Comparison of ENCODE assay signal across 8 cellular contexts in the genomic region with DNA sequence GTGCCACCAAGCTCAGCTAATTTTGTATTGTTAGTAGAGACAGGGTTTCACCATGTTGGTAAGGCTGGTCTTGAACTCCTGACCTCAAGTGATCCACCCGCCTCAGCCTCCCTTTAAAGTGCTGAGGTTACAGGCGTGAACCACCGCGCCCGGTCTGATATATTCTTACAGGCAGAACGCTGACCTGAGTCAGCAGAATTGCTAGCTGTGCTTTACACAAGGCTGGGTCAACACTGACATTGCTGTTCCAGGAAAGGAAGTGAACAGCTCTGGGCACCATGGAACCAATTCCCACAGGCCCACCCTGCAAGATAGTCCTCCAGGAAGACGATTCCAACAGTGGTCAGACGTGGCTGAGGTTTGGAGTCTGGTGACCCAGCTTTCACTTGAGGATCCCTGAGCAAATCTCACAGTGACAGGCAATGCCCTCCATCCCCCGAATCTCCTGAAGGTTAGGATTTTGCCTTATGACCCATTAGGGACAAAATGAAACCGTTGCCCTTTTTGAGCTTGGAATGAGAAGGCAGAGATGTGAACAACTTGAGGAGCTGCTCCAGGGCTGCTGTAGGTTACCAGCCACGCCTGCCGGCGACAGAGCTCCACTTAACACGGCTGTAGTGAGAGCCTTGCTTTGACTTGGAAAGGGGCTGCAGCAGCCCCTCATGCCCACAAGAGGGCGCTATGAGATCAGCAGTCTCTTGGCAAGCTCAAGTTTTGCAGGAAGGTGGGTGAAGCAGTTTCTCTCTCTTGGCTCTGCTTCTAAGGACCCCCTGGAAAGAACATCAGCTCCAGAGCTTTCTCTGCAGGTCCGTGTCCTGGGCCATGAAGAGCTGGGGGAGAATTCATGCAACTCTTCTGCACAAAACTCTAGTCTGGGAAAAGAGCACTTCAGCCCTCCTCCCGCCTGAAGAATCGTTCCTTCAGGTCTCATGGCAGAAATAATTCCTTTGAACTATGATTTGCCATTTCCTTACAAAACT.
DNase-seq lines count a peak whose midpoint lies in the region; ATAC-seq and TF ChIP-seq lines count a peak whose summit lies in the region.

No MANE protein-coding gene starts in this region.

- no peak for TF ChIP-seq EP300 in neural cell (conservative IDR thresholded peaks at IDR 0.05; ENCODE audit: poor library complexity, severe bottlenecking)

- ATAC-seq in GM19043 (IDR thresholded peaks at IDR 0.05; ENCODE audit: low read depth, unreplicated experiment): peak; percentile 85

- H3K9me2 ChIP-seq in neural cell (ENCODE audit: insufficient read depth, low read length): no peaks in the 10 kb centered on the region

- H3K36me3 ChIP-seq in Peyer's patch: peaks cover 0 to 26% (median 0%) of the 10 kb centered on the region in 3 donors
- H3K36me3 ChIP-seq in neural cell (ENCODE audit: insufficient read depth, low read length): peaks cover 9% of the 10 kb centered on the region

- no peaks in the 10 kb centered on the region for H3K79me2 ChIP-seq in neural cell (replicated peaks; ENCODE audit: insufficient read depth, low read length)

- peaks cover 0 to 10% (median 0%) of the 10 kb centered on the region in 4 donors for H3K4me1 ChIP-seq in Peyer's patch

- no peak overlapping the region for H2AFZ ChIP-seq in neural cell (ENCODE audit: low read depth, low read length)

- H3K27me3 ChIP-seq in Peyer's patch (no peaks in the 10 kb centered on the region), neural cell (ENCODE audit: insufficient read depth, low read depth, low read length) (no peaks in the 10 kb centered on the region)

- peak; percentile 92 for TF ChIP-seq RAD21 in neural cell (conservative IDR thresholded peaks at IDR 0.05)

- H3F3A ChIP-seq in neural cell (ENCODE audit: insufficient read depth, low read length, poor library complexity, severe bottlenecking): no peaks in the 10 kb centered on the region

- TF ChIP-seq POLR2A in Peyer's patch (IDR thresholded peaks at IDR 0.05): no peak

- DNase-seq in AG08396 (ENCODE audit: low spot score) (peak; percentile 71), LNCaP clone FGC (ENCODE audit: low read depth) (peak; percentile 69), Peyer's patch (peak; percentile 38 to 86 (median 75)), activated T-helper 1 cell treated with Interleukin-2 at 50 U/mL for 16 hours (ENCODE audit: low read depth) (peak; percentile 20), fibroblast of pulmonary artery (ENCODE audit: low read depth) (peak; percentile 88)
- DNase-seq in stimulated activated naive CD4-positive, alpha-beta T cell treated with Interleukin-2 at 50 U/mL for 16 hours (lab: John Stamatoyannopoulos, UW): peak; percentile 24

- H3K9ac ChIP-seq in neural cell (ENCODE audit: low read length): no peak overlapping the region

- TF ChIP-seq CTCF in LNCaP clone FGC (IDR thresholded peaks at IDR 0.05; ENCODE audit: control insufficient read depth, extremely low read depth, insufficient read depth): peak; percentile 96
- peak; percentile 49 to 89 (median 86) for TF ChIP-seq CTCF in Peyer's patch (IDR thresholded peaks at IDR 0.05)
- TF ChIP-seq CTCF in fibroblast of pulmonary artery (IDR thresholded peaks at IDR 0.05; ENCODE audit: low read length, missing control alignments): peak; percentile 100
- TF ChIP-seq CTCF in neural cell (IDR thresholded peaks at IDR 0.05; ENCODE audit: poor library complexity, severe bottlenecking): peak; percentile 93

- peak overlapping the region; percentile 13; the same call in 1 of the 2 replicates for H3K4me3 ChIP-seq in LNCaP clone FGC (ENCODE audit: low read depth, low read length)
- peak overlapping the region in 1 of 4 donors; percentile 8 for H3K4me3 ChIP-seq in Peyer's patch
- H3K4me3 ChIP-seq in fibroblast of pulmonary artery (replicated peaks; ENCODE audit: low read depth, low read length): no peak overlapping the region
- no peak overlapping the region for H3K4me3 ChIP-seq in neural cell (ENCODE audit: low read length)

- H4K20me1 ChIP-seq in neural cell (ENCODE audit: insufficient read depth): no peaks in the 10 kb centered on the region

- H3K27ac ChIP-seq in Peyer's patch (peak overlapping the region in 2 of 4 donors; percentile 27 to 44), neural cell (ENCODE audit: low read length) (no peak overlapping the region)

- no peak overlapping the region for H3K4me2 ChIP-seq in neural cell (ENCODE audit: low read length)

- H3K9me3 ChIP-seq in Peyer's patch: no peaks in the 10 kb centered on the region
- H3K9me3 ChIP-seq in neural cell (ENCODE audit: low read length): no peaks in the 10 kb centered on the region

TF ChIP-seq in neural cell, 6 proteins besides CTCF, POLR2A, EP300 and RAD21:
- TF ChIP-seq SMC3 (conservative IDR thresholded peaks at IDR 0.05; ENCODE audit: poor library complexity) (peak; percentile 85), EZH2 (IDR thresholded peaks at IDR 0.05; ENCODE audit: borderline replicate concordance, insufficient read depth, low read length, poor library complexity, severe bottlenecking) (no peak), TAF1 (IDR thresholded peaks at IDR 0.05; ENCODE audit: low read depth) (no peak), POLR2AphosphoS5 (IDR thresholded peaks at IDR 0.05) (no peak), MXI1 (conservative IDR thresholded peaks at IDR 0.05; ENCODE audit: poor library complexity, severe bottlenecking) (peak; percentile 17)
- TF ChIP-seq, protein P1, sequence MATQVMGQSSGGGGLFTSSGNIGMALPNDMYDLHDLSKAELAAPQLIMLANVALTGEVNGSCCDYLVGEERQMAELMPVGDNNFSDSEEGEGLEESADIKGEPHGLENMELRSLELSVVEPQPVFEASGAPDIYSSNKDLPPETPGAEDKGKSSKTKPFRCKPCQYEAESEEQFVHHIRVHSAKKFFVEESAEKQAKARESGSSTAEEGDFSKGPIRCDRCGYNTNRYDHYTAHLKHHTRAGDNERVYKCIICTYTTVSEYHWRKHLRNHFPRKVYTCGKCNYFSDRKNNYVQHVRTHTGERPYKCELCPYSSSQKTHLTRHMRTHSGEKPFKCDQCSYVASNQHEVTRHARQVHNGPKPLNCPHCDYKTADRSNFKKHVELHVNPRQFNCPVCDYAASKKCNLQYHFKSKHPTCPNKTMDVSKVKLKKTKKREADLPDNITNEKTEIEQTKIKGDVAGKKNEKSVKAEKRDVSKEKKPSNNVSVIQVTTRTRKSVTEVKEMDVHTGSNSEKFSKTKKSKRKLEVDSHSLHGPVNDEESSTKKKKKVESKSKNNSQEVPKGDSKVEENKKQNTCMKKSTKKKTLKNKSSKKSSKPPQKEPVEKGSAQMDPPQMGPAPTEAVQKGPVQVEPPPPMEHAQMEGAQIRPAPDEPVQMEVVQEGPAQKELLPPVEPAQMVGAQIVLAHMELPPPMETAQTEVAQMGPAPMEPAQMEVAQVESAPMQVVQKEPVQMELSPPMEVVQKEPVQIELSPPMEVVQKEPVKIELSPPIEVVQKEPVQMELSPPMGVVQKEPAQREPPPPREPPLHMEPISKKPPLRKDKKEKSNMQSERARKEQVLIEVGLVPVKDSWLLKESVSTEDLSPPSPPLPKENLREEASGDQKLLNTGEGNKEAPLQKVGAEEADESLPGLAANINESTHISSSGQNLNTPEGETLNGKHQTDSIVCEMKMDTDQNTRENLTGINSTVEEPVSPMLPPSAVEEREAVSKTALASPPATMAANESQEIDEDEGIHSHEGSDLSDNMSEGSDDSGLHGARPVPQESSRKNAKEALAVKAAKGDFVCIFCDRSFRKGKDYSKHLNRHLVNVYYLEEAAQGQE (IDR thresholded peaks at IDR 0.05; ENCODE audit: borderline replicate concordance): no peak

Comparison
In these comparisons a context has a peak if more than half of its experiments do, and no peak if none do; other contexts are left out.
1. DNase-seq: peak in every context shown above with its lines; median percentile 88 in fibroblast of pulmonary artery; 75 in Peyer's patch; 71 in AG08396; 69 in LNCaP clone FGC; 24 in stimulated activated naive CD4-positive, alpha-beta T cell treated with Interleukin-2 at 50 U/mL for 16 hours; 20 in activated T-helper 1 cell treated with Interleukin-2 at 50 U/mL for 16 hours.